ENCODE assay signal across 1 cellular context in the genomic region with DNA sequence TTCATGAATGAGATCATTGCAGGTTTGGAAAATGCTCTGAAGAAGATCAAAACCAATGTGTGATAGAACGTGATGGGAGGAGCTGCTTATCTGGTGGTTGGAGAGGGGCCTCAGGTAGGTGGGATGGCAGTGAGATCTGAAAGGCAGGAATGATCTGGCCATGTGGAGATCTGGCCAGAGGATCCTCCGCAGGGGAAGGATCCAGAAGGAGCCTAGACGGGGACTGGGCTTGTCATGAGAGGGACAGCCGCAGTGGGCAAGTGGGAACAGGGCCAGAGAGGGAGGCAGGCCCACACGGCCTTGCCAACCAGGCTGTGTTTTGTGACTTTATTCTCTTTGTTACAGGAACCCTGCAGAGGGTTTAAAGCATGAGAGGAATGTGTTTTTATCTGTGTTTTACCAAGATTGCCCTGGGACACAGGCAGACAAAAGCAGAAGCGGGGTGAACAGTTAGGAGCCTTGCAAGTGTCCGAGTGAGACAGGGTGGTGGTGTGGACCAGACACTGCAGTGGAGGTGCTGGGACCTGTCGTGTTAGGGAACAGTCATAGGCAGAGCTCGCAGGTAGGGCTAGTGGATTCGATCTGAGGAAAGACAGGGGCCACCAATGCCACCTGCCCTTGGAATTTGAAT.
TF ChIP-seq lines count a peak whose summit lies in the region.

No MANE protein-coding gene starts in this region.

TF ChIP-seq in H1, 55 proteins besides CTCF, POLR2A, EP300 and RAD21:
- TF ChIP-seq MAFK (IDR thresholded peaks at IDR 0.05; ENCODE audit: low read depth, low read length) (no peak), EZH2 (IDR thresholded peaks at IDR 0.05; ENCODE audit: low read depth, low read length, severe bottlenecking) (no peak), NANOG (IDR thresholded peaks at IDR 0.05; ENCODE audit: insufficient read depth, low read depth, low read length, poor library complexity, severe bottlenecking) (no peak)
- TF ChIP-seq, protein P1, sequence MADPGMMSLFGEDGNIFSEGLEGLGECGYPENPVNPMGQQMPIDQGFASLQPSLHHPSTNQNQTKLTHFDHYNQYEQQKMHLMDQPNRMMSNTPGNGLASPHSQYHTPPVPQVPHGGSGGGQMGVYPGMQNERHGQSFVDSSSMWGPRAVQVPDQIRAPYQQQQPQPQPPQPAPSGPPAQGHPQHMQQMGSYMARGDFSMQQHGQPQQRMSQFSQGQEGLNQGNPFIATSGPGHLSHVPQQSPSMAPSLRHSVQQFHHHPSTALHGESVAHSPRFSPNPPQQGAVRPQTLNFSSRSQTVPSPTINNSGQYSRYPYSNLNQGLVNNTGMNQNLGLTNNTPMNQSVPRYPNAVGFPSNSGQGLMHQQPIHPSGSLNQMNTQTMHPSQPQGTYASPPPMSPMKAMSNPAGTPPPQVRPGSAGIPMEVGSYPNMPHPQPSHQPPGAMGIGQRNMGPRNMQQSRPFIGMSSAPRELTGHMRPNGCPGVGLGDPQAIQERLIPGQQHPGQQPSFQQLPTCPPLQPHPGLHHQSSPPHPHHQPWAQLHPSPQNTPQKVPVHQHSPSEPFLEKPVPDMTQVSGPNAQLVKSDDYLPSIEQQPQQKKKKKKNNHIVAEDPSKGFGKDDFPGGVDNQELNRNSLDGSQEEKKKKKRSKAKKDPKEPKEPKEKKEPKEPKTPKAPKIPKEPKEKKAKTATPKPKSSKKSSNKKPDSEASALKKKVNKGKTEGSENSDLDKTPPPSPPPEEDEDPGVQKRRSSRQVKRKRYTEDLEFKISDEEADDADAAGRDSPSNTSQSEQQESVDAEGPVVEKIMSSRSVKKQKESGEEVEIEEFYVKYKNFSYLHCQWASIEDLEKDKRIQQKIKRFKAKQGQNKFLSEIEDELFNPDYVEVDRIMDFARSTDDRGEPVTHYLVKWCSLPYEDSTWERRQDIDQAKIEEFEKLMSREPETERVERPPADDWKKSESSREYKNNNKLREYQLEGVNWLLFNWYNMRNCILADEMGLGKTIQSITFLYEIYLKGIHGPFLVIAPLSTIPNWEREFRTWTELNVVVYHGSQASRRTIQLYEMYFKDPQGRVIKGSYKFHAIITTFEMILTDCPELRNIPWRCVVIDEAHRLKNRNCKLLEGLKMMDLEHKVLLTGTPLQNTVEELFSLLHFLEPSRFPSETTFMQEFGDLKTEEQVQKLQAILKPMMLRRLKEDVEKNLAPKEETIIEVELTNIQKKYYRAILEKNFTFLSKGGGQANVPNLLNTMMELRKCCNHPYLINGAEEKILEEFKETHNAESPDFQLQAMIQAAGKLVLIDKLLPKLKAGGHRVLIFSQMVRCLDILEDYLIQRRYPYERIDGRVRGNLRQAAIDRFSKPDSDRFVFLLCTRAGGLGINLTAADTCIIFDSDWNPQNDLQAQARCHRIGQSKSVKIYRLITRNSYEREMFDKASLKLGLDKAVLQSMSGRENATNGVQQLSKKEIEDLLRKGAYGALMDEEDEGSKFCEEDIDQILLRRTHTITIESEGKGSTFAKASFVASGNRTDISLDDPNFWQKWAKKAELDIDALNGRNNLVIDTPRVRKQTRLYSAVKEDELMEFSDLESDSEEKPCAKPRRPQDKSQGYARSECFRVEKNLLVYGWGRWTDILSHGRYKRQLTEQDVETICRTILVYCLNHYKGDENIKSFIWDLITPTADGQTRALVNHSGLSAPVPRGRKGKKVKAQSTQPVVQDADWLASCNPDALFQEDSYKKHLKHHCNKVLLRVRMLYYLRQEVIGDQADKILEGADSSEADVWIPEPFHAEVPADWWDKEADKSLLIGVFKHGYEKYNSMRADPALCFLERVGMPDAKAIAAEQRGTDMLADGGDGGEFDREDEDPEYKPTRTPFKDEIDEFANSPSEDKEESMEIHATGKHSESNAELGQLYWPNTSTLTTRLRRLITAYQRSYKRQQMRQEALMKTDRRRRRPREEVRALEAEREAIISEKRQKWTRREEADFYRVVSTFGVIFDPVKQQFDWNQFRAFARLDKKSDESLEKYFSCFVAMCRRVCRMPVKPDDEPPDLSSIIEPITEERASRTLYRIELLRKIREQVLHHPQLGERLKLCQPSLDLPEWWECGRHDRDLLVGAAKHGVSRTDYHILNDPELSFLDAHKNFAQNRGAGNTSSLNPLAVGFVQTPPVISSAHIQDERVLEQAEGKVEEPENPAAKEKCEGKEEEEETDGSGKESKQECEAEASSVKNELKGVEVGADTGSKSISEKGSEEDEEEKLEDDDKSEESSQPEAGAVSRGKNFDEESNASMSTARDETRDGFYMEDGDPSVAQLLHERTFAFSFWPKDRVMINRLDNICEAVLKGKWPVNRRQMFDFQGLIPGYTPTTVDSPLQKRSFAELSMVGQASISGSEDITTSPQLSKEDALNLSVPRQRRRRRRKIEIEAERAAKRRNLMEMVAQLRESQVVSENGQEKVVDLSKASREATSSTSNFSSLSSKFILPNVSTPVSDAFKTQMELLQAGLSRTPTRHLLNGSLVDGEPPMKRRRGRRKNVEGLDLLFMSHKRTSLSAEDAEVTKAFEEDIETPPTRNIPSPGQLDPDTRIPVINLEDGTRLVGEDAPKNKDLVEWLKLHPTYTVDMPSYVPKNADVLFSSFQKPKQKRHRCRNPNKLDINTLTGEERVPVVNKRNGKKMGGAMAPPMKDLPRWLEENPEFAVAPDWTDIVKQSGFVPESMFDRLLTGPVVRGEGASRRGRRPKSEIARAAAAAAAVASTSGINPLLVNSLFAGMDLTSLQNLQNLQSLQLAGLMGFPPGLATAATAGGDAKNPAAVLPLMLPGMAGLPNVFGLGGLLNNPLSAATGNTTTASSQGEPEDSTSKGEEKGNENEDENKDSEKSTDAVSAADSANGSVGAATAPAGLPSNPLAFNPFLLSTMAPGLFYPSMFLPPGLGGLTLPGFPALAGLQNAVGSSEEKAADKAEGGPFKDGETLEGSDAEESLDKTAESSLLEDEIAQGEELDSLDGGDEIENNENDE (IDR thresholded peaks at IDR 0.05; ENCODE audit: insufficient replicate concordance, low read length), result no peak
